20 cellular contexts compared by ENCODE assay signal in the genomic region with DNA sequence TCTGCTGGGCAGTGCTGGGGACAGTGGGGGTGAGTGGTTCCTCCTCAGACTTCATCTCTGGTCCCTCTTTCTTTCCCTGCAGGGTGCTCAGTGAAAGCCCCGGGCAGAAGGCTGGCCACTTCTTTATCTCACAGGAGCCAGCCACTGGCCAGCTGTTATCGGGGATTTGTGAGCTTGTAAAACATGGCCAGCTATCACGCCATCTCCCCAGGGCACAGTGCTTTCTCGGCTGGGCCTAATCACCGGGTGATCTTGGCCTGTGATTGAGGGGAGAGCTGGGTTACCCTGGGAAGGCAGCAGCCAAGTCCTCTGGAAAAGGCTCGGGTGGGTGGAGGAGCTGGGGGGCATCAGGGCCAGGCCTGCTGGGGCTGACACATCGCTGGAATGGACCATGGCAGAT.
"Had no signal": no experiment of that assay in that cellular context is flagged by ENCODE, and none has a peak within 500 bp of the region (broad histone marks: within the 10 kb centered on the region; RNA-seq: fewer than 3 reads in every experiment).

No MANE protein-coding gene starts in this region.

- H3K4me1 Mint-ChIP-seq: activated naive CD4-positive, alpha-beta T cell treated with anti-CD3 and anti-CD28 coated beads, Interleukin-2, amount 50 U/mL, for 24 hours had no signal

- H3K27ac Mint-ChIP-seq: activated naive CD4-positive, alpha-beta T cell treated with anti-CD3 and anti-CD28 coated beads, Interleukin-2, amount 50 U/mL, for 24 hours had no signal

- H3K9me3 Mint-ChIP-seq: activated naive CD4-positive, alpha-beta T cell treated with anti-CD3 and anti-CD28 coated beads, Interleukin-2, amount 50 U/mL, for 24 hours had no signal

- H3K4me1 ChIP-seq: ascending aorta, psoas muscle, tibial nerve had no signal

- H3K4me3 ChIP-seq: ascending aorta, heart left ventricle, left ventricle myocardium inferior, psoas muscle, skin epidermis, tibial nerve had no signal

- H3K4me3 Mint-ChIP-seq: activated naive CD4-positive, alpha-beta T cell treated with anti-CD3 and anti-CD28 coated beads, Interleukin-2, amount 50 U/mL, for 24 hours had no signal

- ATAC-seq: psoas muscle; stimulated activated naive CD8-positive, alpha-beta T cell treated with anti-CD3 and anti-CD28 coated beads, Interleukin-15, Interleukin-2, amounts not matched to agents 100 U/mL and 50 U/mL, for 24 hours had no signal

- DNase-seq: activated CD4-positive, CD25-positive, alpha-beta regulatory T cell treated with anti-CD3 and anti-CD28 coated beads, Interleukin-2, amount 50 U/mL, for 72 hours; activated CD8-positive, alpha-beta memory T cell treated with anti-CD3 and anti-CD28 coated beads for 24 hours; activated CD8-positive, alpha-beta memory T cell treated with anti-CD3 and anti-CD28 coated beads, Interleukin-2, amount 50 U/mL, for 48 hours; activated gamma-delta T cell; activated T-cell treated with anti-CD3 and anti-CD28 coated beads, Interleukin-2, amount 50 U/mL, for 48 hours; cerebellar nuclear complex; effector CD4-positive, alpha-beta T cell; heart left ventricle; kidney glomerular epithelial cell; left ventricle myocardium inferior; mammary epithelial cell; psoas muscle; right cardiac atrium; stimulated activated naive CD8-positive, alpha-beta T cell treated with anti-CD3 and anti-CD28 coated beads, Interleukin-15, Interleukin-2, amounts not matched to agents 100 U/mL and 50 U/mL, for 24 hours; substantia nigra; T-helper 9 cell had no signal

- H3K36me3 ChIP-seq: ascending aorta, heart left ventricle, left ventricle myocardium inferior, tibial nerve had no signal

- H3K36me3 Mint-ChIP-seq: activated naive CD4-positive, alpha-beta T cell treated with anti-CD3 and anti-CD28 coated beads, Interleukin-2, amount 50 U/mL, for 24 hours had no signal

- H3K27ac ChIP-seq: ascending aorta, heart left ventricle, left ventricle myocardium inferior, psoas muscle, skin epidermis, tibial nerve had no signal

- H3K9me3 ChIP-seq: ascending aorta, heart left ventricle, left ventricle myocardium inferior, psoas muscle, tibial nerve had no signal
